ENCODE assay signal across 8 cellular contexts in genomic region chr13:46896346-46897138, GRCh38. TPM values are rescaled to one million over a fixed set of nuclear protein-coding genes. Genes with fewer than 3 reads are reported as not detected.
DNase-seq lines count a peak whose midpoint lies in the region; ATAC-seq and TF ChIP-seq lines count a peak whose summit lies in the region.

HTR2A (minus strand) TSS chr13:46897053; CDS start chr13:46895906, 1,147 bp downstream.

- H3K79me2 ChIP-seq in ACC112 (ENCODE audit: control insufficient read depth, insufficient read depth, low read length, unreplicated experiment) (no peaks in the 10 kb centered on the region), Karpas-422 (ENCODE audit: low read length) (no peaks in the 10 kb centered on the region)

- H3K36me3 ChIP-seq in ACC112 (ENCODE audit: insufficient read depth, low read length), result no peaks in the 10 kb centered on the region
- no peaks in the 10 kb centered on the region for H3K36me3 ChIP-seq in brain microvascular endothelial cell (replicated peaks)
- H3K36me3 ChIP-seq in liver (ENCODE audit: control insufficient read depth in 4 of 4, insufficient read depth in 3 of 4, low read depth in 1 of 4, low read length in 3 of 4), result no peaks in the 10 kb centered on the region
- no peaks in the 10 kb centered on the region for H3K36me3 ChIP-seq in thoracic aorta
- H3K36me3 ChIP-seq in Karpas-422 (ENCODE audit: insufficient read depth, low read length), result no peaks in the 10 kb centered on the region

- 32% methylated on average over 13 of the region's 13 CpGs for WGBS in liver

- H3K9me2 ChIP-seq in Karpas-422 (replicated peaks; ENCODE audit: insufficient read depth, low read length), result no peaks in the 10 kb centered on the region

- peak; percentile 37 for DNase-seq in HT1080 (ENCODE audit: low read depth)
- peak; percentile 19 for DNase-seq in brain microvascular endothelial cell
- no peak for DNase-seq in thoracic aorta (ENCODE audit: low spot score)
- no peak for DNase-seq in Karpas-422
- no peak for DNase-seq in NCI-H2029 treated with DMSO at 0.1 percent for 48 hours (lab: John Stamatoyannopoulos, UW)

- H3K27me3 ChIP-seq in ACC112 (ENCODE audit: insufficient read depth, low read length) (peaks cover 3% of the 10 kb centered on the region; the same call in 1 of the 2 replicates), brain microvascular endothelial cell (replicated peaks) (no peaks in the 10 kb centered on the region), liver (ENCODE audit: control insufficient read depth in 4 of 4, insufficient read depth in 4 of 4, low read length in 3 of 4) (no peaks in the 10 kb centered on the region), thoracic aorta (replicated peaks; ENCODE audit: insufficient read depth) (no peaks in the 10 kb centered on the region), Karpas-422 (ENCODE audit: low read length) (no peaks in the 10 kb centered on the region)

- H3K4me2 ChIP-seq in Karpas-422 (ENCODE audit: low read depth, low read length, poor library complexity, severe bottlenecking), result no peak within 1 kb of the TSS

- in situ Hi-C loops in brain microvascular endothelial cell (cut with HindIII; ENCODE audit: low pct_ligation_motif_present, low sequenced_read_pairs), result no loop called here

- no peak within 1 kb of the TSS for H3K27ac ChIP-seq in ACC112 (ENCODE audit: low read depth, low read length)
- H3K27ac ChIP-seq in brain microvascular endothelial cell, result no peak within 1 kb of the TSS
- peak within 1 kb of the TSS in 1 of 2 donors; percentile 23 for H3K27ac ChIP-seq in liver (ENCODE audit: low read depth in 1 of 2, low read length in 2 of 2)
- H3K27ac ChIP-seq in thoracic aorta, result peak within 1 kb of the TSS; percentile 73 to 89
- H3K27ac ChIP-seq in Karpas-422 (ENCODE audit: low read length), result no peak within 1 kb of the TSS

- no peaks in the 10 kb centered on the region for H3K9me3 ChIP-seq in liver (ENCODE audit: control insufficient read depth in 4 of 4, low read length in 3 of 4)
- H3K9me3 ChIP-seq in thoracic aorta, result no peaks in the 10 kb centered on the region
- H3K9me3 ChIP-seq in Karpas-422 (ENCODE audit: low read length), result no peaks in the 10 kb centered on the region

- TF ChIP-seq CTCF in brain microvascular endothelial cell (IDR thresholded peaks at IDR 0.05; ENCODE audit: low read depth, low read length, missing control alignments) (no peak), liver (IDR thresholded peaks at IDR 0.05; ENCODE audit: low read depth, low read length, missing input control) (no peak), thoracic aorta (IDR thresholded peaks at IDR 0.05) (no peak)

- no peaks in the 10 kb centered on the region for H4K20me1 ChIP-seq in Karpas-422 (ENCODE audit: insufficient read depth, low read depth, low read length)

- H3K4me3 ChIP-seq in ACC112 (ENCODE audit: low read depth, low read length) (peak within 1 kb of the TSS; percentile 75), brain microvascular endothelial cell (ENCODE audit: low read depth, low read length) (peak within 1 kb of the TSS; percentile 40), liver (ENCODE audit: low read depth in 1 of 3, low read length in 3 of 3) (peak within 1 kb of the TSS; percentile 45 to 68 (median 46)), thoracic aorta (peak within 1 kb of the TSS; percentile 63), Karpas-422 (ENCODE audit: low read length) (no peak within 1 kb of the TSS)

- ATAC-seq in thoracic aorta (ENCODE audit: insufficient number of reproducible peaks, low FRiP score, low read depth) (no peak), GM19395 (IDR thresholded peaks at IDR 0.05; ENCODE audit: unreplicated experiment) (no peak)

- no peak for TF ChIP-seq RAD21 in liver (IDR thresholded peaks at IDR 0.05)

- H3K4me1 ChIP-seq in ACC112 (ENCODE audit: control insufficient read depth, insufficient read depth, low read length, unreplicated experiment) (peaks cover 8% of the 10 kb centered on the region), liver (ENCODE audit: control insufficient read depth in 4 of 4, insufficient read depth in 4 of 4, low read length in 3 of 4) (peaks cover 0 to 13% (median 6%) of the 10 kb centered on the region in 4 donors), thoracic aorta (ENCODE audit: control insufficient read depth in 1 of 2, low read depth in 2 of 2) (peaks cover 0 to 18% of the 10 kb centered on the region in 2 donors), Karpas-422 (ENCODE audit: low read length) (no peaks in the 10 kb centered on the region)

- H3K9ac ChIP-seq in liver (ENCODE audit: low read depth in 1 of 2, low read length in 2 of 2) (no peak within 1 kb of the TSS), Karpas-422 (ENCODE audit: low read length) (no peak within 1 kb of the TSS)

- H2AFZ ChIP-seq in ACC112 (ENCODE audit: low read length, unreplicated experiment) (peak within 1 kb of the TSS; percentile 88), Karpas-422 (ENCODE audit: low read length) (no peak within 1 kb of the TSS)

TF ChIP-seq in liver, 16 proteins besides CTCF, POLR2A, EP300 and RAD21:
- TF ChIP-seq JUND (IDR thresholded peaks at IDR 0.05), result no peak
- TF ChIP-seq, protein P1, sequence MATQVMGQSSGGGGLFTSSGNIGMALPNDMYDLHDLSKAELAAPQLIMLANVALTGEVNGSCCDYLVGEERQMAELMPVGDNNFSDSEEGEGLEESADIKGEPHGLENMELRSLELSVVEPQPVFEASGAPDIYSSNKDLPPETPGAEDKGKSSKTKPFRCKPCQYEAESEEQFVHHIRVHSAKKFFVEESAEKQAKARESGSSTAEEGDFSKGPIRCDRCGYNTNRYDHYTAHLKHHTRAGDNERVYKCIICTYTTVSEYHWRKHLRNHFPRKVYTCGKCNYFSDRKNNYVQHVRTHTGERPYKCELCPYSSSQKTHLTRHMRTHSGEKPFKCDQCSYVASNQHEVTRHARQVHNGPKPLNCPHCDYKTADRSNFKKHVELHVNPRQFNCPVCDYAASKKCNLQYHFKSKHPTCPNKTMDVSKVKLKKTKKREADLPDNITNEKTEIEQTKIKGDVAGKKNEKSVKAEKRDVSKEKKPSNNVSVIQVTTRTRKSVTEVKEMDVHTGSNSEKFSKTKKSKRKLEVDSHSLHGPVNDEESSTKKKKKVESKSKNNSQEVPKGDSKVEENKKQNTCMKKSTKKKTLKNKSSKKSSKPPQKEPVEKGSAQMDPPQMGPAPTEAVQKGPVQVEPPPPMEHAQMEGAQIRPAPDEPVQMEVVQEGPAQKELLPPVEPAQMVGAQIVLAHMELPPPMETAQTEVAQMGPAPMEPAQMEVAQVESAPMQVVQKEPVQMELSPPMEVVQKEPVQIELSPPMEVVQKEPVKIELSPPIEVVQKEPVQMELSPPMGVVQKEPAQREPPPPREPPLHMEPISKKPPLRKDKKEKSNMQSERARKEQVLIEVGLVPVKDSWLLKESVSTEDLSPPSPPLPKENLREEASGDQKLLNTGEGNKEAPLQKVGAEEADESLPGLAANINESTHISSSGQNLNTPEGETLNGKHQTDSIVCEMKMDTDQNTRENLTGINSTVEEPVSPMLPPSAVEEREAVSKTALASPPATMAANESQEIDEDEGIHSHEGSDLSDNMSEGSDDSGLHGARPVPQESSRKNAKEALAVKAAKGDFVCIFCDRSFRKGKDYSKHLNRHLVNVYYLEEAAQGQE (IDR thresholded peaks at IDR 0.05), result no peak
- TF ChIP-seq MAX (IDR thresholded peaks at IDR 0.05), result no peak
- no peak for TF ChIP-seq FOXA1 (IDR thresholded peaks at IDR 0.05)
- TF ChIP-seq, protein P2, sequence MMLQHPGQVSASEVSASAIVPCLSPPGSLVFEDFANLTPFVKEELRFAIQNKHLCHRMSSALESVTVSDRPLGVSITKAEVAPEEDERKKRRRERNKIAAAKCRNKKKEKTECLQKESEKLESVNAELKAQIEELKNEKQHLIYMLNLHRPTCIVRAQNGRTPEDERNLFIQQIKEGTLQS (IDR thresholded peaks at IDR 0.05), result no peak
- TF ChIP-seq RXRA (IDR thresholded peaks at IDR 0.05), result no peak
- TF ChIP-seq GABPA (IDR thresholded peaks at IDR 0.05 in 1 of 2, conservative IDR thresholded peaks at IDR 0.05 in 1 of 2), result no peak
- no peak for TF ChIP-seq FOXA2 (IDR thresholded peaks at IDR 0.05)
- TF ChIP-seq NR2F2 (IDR thresholded peaks at IDR 0.05), result no peak
- TF ChIP-seq SP1 (IDR thresholded peaks at IDR 0.05), result no peak
- TF ChIP-seq, protein P3, sequence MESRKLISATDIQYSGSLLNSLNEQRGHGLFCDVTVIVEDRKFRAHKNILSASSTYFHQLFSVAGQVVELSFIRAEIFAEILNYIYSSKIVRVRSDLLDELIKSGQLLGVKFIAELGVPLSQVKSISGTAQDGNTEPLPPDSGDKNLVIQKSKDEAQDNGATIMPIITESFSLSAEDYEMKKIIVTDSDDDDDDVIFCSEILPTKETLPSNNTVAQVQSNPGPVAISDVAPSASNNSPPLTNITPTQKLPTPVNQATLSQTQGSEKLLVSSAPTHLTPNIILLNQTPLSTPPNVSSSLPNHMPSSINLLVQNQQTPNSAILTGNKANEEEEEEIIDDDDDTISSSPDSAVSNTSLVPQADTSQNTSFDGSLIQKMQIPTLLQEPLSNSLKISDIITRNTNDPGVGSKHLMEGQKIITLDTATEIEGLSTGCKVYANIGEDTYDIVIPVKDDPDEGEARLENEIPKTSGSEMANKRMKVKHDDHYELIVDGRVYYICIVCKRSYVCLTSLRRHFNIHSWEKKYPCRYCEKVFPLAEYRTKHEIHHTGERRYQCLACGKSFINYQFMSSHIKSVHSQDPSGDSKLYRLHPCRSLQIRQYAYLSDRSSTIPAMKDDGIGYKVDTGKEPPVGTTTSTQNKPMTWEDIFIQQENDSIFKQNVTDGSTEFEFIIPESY (IDR thresholded peaks at IDR 0.05), result no peak
- TF ChIP-seq TAF1 (conservative IDR thresholded peaks at IDR 0.05), result no peak
- TF ChIP-seq HNF4G (IDR thresholded peaks at IDR 0.05), result no peak
- no peak for TF ChIP-seq EGR1 (IDR thresholded peaks at IDR 0.05; ENCODE audit: low read depth in 2 of 2)
- no peak for TF ChIP-seq YY1 (IDR thresholded peaks at IDR 0.05)
- no peak for TF ChIP-seq HNF4A (conservative IDR thresholded peaks at IDR 0.05)

RNA-seq across cellular contexts. Expression of gene HTR2A, which starts in this region (rescaled TPM):
- total RNA-seq in HT1080 (2014; rRNA removed; shearing (Covaris generic)), result not detected in 2 replicates
- not detected in 2 replicates for polyA plus RNA-seq in HT1080 (2015; cell fraction: cytosol; rRNA removed)
- not detected in 2 replicates for polyA plus RNA-seq in HT1080 (2015; cell fraction: nucleus; rRNA removed)
- total RNA-seq in liver (under 1 TPM; under 0.01 to 0.19 TPM), thoracic aorta (1 to 10 TPM; 1.4 to 2.6 TPM)
- under 1 TPM in 1 of 2 donors, not detected in 1; 0.19 TPM for polyA plus RNA-seq in liver
- total RNA-seq in Karpas-422 (2014; rRNA removed; shearing (Covaris generic); ENCODE audit: low replicate concordance), result not detected in 2 replicates

Comparison
In these comparisons a context has a peak if more than half of its experiments do, and no peak if none do; other contexts are left out.
1. Peak in DNase-seq in HT1080; RNA of the gene not detected or under 1 TPM.
2. H3K27ac ChIP-seq: peak in thoracic aorta (2 of 2); none in ACC112 (single experiment), brain microvascular endothelial cell (single experiment) and Karpas-422 (single experiment).